Comparison of ENCODE assay signal across 21 cellular contexts in genomic region chr13:21465710-21466160, GRCh38. TPM values are rescaled to one million over a fixed set of nuclear protein-coding genes. Genes with fewer than 3 reads are reported as not detected.
DNase-seq lines count a peak whose midpoint lies in the region; ATAC-seq, FAIRE-seq and TF ChIP-seq lines count a peak whose summit lies in the region.
"Had no signal": no experiment of that assay in that cellular context is flagged by ENCODE, and none has a peak within 500 bp of the region (broad histone marks: within the 10 kb centered on the region; RNA-seq: fewer than 3 reads in every experiment).

No MANE protein-coding gene starts in this region.

- H3K27ac Mint-ChIP-seq in neural crest cell (ENCODE audit: unreplicated experiment), result peak overlapping the region; percentile 16
- H3K27ac Mint-ChIP-seq: activated CD4-positive, alpha-beta memory T cell treated with anti-CD3 and anti-CD28 coated beads, Interleukin-2, amount 10 ng/mL, durations not matched to agents 7 days and 5 days; activated T-helper 1 cell treated with anti-CD3 and anti-CD28 coated beads, Interleukin-12 subunit alpha, Interleukin-12 subunit beta, Interleukin-2, Interleukin-4 antibody, amounts not matched to agents 30 ng/mL and 10 ng/mL and 1 ng/mL, durations not matched to agents 14 hours and 24 hours and 36 hours; CD4-positive, alpha-beta T cell; IgD-negative memory B cell; stimulated activated effector memory CD8-positive, alpha-beta T cell treated with anti-CD3 and anti-CD28 coated beads, Interleukin-12 subunit alpha, Interleukin-12 subunit beta, amount 100 ng/mL, for 72 hours had no signal

- H3K79me1 ChIP-seq in H1 (ENCODE audit: low read depth, low read length), result no peaks in the 10 kb centered on the region

- peaks cover 6% of the 10 kb centered on the region for H3K4me1 Mint-ChIP-seq in neural crest cell
- H3K4me1 Mint-ChIP-seq: activated CD4-positive, alpha-beta memory T cell treated with anti-CD3 and anti-CD28 coated beads, Interleukin-2, amount 10 ng/mL, durations not matched to agents 7 days and 5 days; IgD-negative memory B cell; stimulated activated effector memory CD8-positive, alpha-beta T cell treated with anti-CD3 and anti-CD28 coated beads, Interleukin-12 subunit alpha, Interleukin-12 subunit beta, amount 100 ng/mL, for 72 hours had no signal

- H2AK5ac ChIP-seq in H1 (ENCODE audit: low read depth, low read length), result no peak overlapping the region

- no peak overlapping the region for H3K18ac ChIP-seq in H1 (ENCODE audit: extremely low read depth, low read length)

- H3K36me3 ChIP-seq in H1 (ENCODE audit: control insufficient read depth in 2 of 4, insufficient read depth in 4 of 4, low read length in 3 of 4), result no peaks in the 10 kb centered on the region
- H3K36me3 ChIP-seq in effector memory CD4-positive, alpha-beta T cell (ENCODE audit: control insufficient read depth, insufficient read depth, low read length), result no peaks in the 10 kb centered on the region
- H3K36me3 ChIP-seq: gastroesophageal sphincter had no signal

- peaks cover 8% of the 10 kb centered on the region for H3K9me3 Mint-ChIP-seq in neural crest cell
- H3K9me3 Mint-ChIP-seq: activated CD4-positive, alpha-beta memory T cell treated with anti-CD3 and anti-CD28 coated beads, Interleukin-2, amount 10 ng/mL, durations not matched to agents 7 days and 5 days; activated T-helper 1 cell treated with anti-CD3 and anti-CD28 coated beads, Interleukin-12 subunit alpha, Interleukin-12 subunit beta, Interleukin-2, Interleukin-4 antibody, amounts not matched to agents 30 ng/mL and 10 ng/mL and 1 ng/mL, durations not matched to agents 14 hours and 24 hours and 36 hours; CD4-positive, alpha-beta T cell had no signal

- no peaks in the 10 kb centered on the region for H3K79me2 ChIP-seq in H1 (ENCODE audit: control insufficient read depth in 1 of 2, insufficient read depth in 2 of 2, low read length in 2 of 2)

- peak overlapping the region; percentile 97 for H2AFZ ChIP-seq in H1 (ENCODE audit: low read length)

- H2BK12ac ChIP-seq in H1 (ENCODE audit: low read depth, low read length), result peak overlapping the region; percentile 20; the same call in 1 of the 2 replicates

- H3K23me2 ChIP-seq in H1 (ENCODE audit: low read depth, low read length), result no peaks in the 10 kb centered on the region

- no peaks in the 10 kb centered on the region for H3K9me3 ChIP-seq in H1 (ENCODE audit: insufficient read depth in 2 of 2, low read depth in 1 of 2, low read length in 1 of 2)
- no peaks in the 10 kb centered on the region for H3K9me3 ChIP-seq in effector memory CD4-positive, alpha-beta T cell (ENCODE audit: control insufficient read depth, low read length)

- FAIRE-seq in H1 (lab: Jason Lieb, UNC), result no peak
- FAIRE-seq: RCC 7860 had no signal

- no peak overlapping the region for H2BK120ac ChIP-seq in H1 (replicated peaks; ENCODE audit: low read depth, low read length)

- no peaks in the 10 kb centered on the region for H3K27me3 Mint-ChIP-seq in neural crest cell (ENCODE audit: low read depth)
- H3K27me3 Mint-ChIP-seq: CD4-positive, alpha-beta T cell had no signal

- H3K36me3 Mint-ChIP-seq in neural crest cell (ENCODE audit: low read depth), result peaks cover 3% of the 10 kb centered on the region
- H3K36me3 Mint-ChIP-seq: stimulated activated effector memory CD8-positive, alpha-beta T cell treated with anti-CD3 and anti-CD28 coated beads, Interleukin-12 subunit alpha, Interleukin-12 subunit beta, amount 100 ng/mL, for 72 hours had no signal

- H3K23ac ChIP-seq in H1 (ENCODE audit: insufficient read length), result no peak overlapping the region

- peak overlapping the region; percentile 4; the same call in 1 of the 2 replicates for H3K27ac ChIP-seq in H1 (ENCODE audit: low read depth, low read length)
- no peak overlapping the region for H3K27ac ChIP-seq in effector memory CD4-positive, alpha-beta T cell (ENCODE audit: insufficient read depth, low read length, poor library complexity, severe bottlenecking)
- H3K27ac ChIP-seq: gastroesophageal sphincter had no signal

- DNase-seq in COLO668 (lab: John Stamatoyannopoulos, UW; ENCODE audit: unreplicated experiment), result peak; percentile 53
- peak; percentile 32 for DNase-seq in NCI-H146 treated with DMSO at 0.1 percent for 48 hours (lab: John Stamatoyannopoulos, UW; ENCODE audit: unreplicated experiment)
- peak in 1 of 2 experiments; percentile 50 for DNase-seq in H1 (ENCODE audit: low read depth in 1 of 2, low spot score in 2 of 2)
- no peak for DNase-seq in neural crest cell (ENCODE audit: low read depth, low spot score)
- DNase-seq in HPDE6-E6E7 (ENCODE audit: extremely low spot score), result no peak
- DNase-seq in mesenteric fat pad (ENCODE audit: low spot score), result no peak
- no peak for DNase-seq in effector memory CD4-positive, alpha-beta T cell
- DNase-seq: ACHN; activated CD4-positive, alpha-beta memory T cell treated with anti-CD3 and anti-CD28 coated beads, Interleukin-2, amount 10 ng/mL, durations not matched to agents 7 days and 5 days; amniotic stem cell; CD4-positive, alpha-beta T cell; EL; H7; midbrain had no signal

- H4K91ac ChIP-seq in H1 (replicated peaks; ENCODE audit: insufficient read length, low read length), result no peak overlapping the region

- no peak overlapping the region; the same call in 1 of the 2 replicates for H2BK20ac ChIP-seq in H1 (ENCODE audit: low read length)

- no peak overlapping the region for H2BK5ac ChIP-seq in H1 (ENCODE audit: low read depth, low read length)

- TF ChIP-seq POLR2A in H1 (IDR thresholded peaks at IDR 0.05; ENCODE audit: control extremely low read depth in 1 of 2, low read depth in 2 of 2, low read length in 2 of 2), result peak in 1 of 2 experiments; percentile 31; a peak in 1 of 3 replicates

- H3K4me1 ChIP-seq in H1 (replicated peaks in 1 of 4; ENCODE audit: control insufficient read depth in 3 of 4, insufficient read depth in 4 of 4, low read length in 3 of 4), result peaks cover 0 to 12% (median 3%) of the 10 kb centered on the region in 4 experiments; a peak in 5 of 7 replicates
- no peaks in the 10 kb centered on the region for H3K4me1 ChIP-seq in effector memory CD4-positive, alpha-beta T cell (ENCODE audit: control insufficient read depth, insufficient read depth, low read length, poor library complexity, severe bottlenecking)
- H3K4me1 ChIP-seq: gastroesophageal sphincter had no signal

- TF ChIP-seq CTCF in H1 (IDR thresholded peaks at IDR 0.05; ENCODE audit: control extremely low read depth in 1 of 3, insufficient read depth in 1 of 3, low read depth in 1 of 3, low read length in 3 of 3) (no peak), neural crest cell (conservative IDR thresholded peaks at IDR 0.05) (no peak)

- WGBS in H1 (ENCODE audit: extremely low coverage in 1 of 2, insufficient coverage in 1 of 2, insufficient read length in 1 of 2, insufficient replicate concordance in 2 of 2, low coverage in 1 of 2, low lambda C conversion rate in 2 of 2, missing lambda C conversion rate in 1 of 2), 2 experiments, result 50% methylated on average over 9 of the region's 9 CpGs; no CpG with 5 or more reads in 1 of the 2 experiments

- POLR2A ChIA-PET in H1 (lab: Charles Lee; ENCODE audit: partially characterized antibody), result no interaction called here

- no peak overlapping the region for H3K4me3 ChIP-seq in H1 (ENCODE audit: extremely low read depth in 1 of 4, insufficient read depth in 2 of 4, low read depth in 3 of 4, low read length in 4 of 4)
- H3K4me3 ChIP-seq in effector memory CD4-positive, alpha-beta T cell (ENCODE audit: insufficient read depth, low read depth, low read length, poor library complexity, severe bottlenecking), result no peak overlapping the region
- H3K4me3 ChIP-seq: gastroesophageal sphincter, smooth muscle cell had no signal

- CTCF ChIA-PET in H1 (lab: Charles Lee; ENCODE audit: partially characterized antibody), result interaction anchor here (0.9 to 5.1 kb wide), 2 partner anchors 9 to 11 kb away, joined by 3 to 27 read pairs; no protein-coding TSS in a partner anchor

- ATAC-seq in GM21529 (IDR thresholded peaks at IDR 0.05; ENCODE audit: unreplicated experiment), result no peak
- ATAC-seq: gastroesophageal sphincter; stimulated activated effector memory CD8-positive, alpha-beta T cell treated with anti-CD3 and anti-CD28 coated beads, Interleukin-12 subunit alpha, Interleukin-12 subunit beta, amount 100 ng/mL, for 72 hours had no signal

- no peak overlapping the region; the same call in 1 of the 2 replicates for H4K8ac ChIP-seq in H1 (ENCODE audit: extremely low read depth, insufficient read depth, low read length)

- H4K20me1 ChIP-seq in H1 (replicated peaks in 1 of 2; ENCODE audit: control insufficient read depth in 1 of 2, insufficient read depth in 2 of 2, low read length in 2 of 2), result no peaks in the 10 kb centered on the region

- no peak overlapping the region for H3K56ac ChIP-seq in H1 (replicated peaks; ENCODE audit: insufficient read length, low read depth, low read length)

- no peak overlapping the region for H2BK15ac ChIP-seq in H1 (ENCODE audit: low read length)

- no peak overlapping the region for H3K14ac ChIP-seq in H1 (ENCODE audit: insufficient read length)

- no peak overlapping the region for H3K4me3 Mint-ChIP-seq in neural crest cell
- H3K4me3 Mint-ChIP-seq: activated CD4-positive, alpha-beta memory T cell treated with anti-CD3 and anti-CD28 coated beads, Interleukin-2, amount 10 ng/mL, durations not matched to agents 7 days and 5 days; activated T-helper 1 cell treated with anti-CD3 and anti-CD28 coated beads, Interleukin-12 subunit alpha, Interleukin-12 subunit beta, Interleukin-2, Interleukin-4 antibody, amounts not matched to agents 30 ng/mL and 10 ng/mL and 1 ng/mL, durations not matched to agents 14 hours and 24 hours and 36 hours; CD4-positive, alpha-beta T cell; IgD-negative memory B cell; stimulated activated effector memory CD8-positive, alpha-beta T cell treated with anti-CD3 and anti-CD28 coated beads, Interleukin-12 subunit alpha, Interleukin-12 subunit beta, amount 100 ng/mL, for 72 hours had no signal

- H3K4me2 ChIP-seq in H1 (ENCODE audit: insufficient read depth in 1 of 2, low read depth in 2 of 2, low read length in 2 of 2), result peak overlapping the region in 1 of 2 experiments; percentile 12; a peak in 2 of 4 replicates
- H3K4me2 ChIP-seq: smooth muscle cell had no signal

- no peak for TF ChIP-seq EP300 in H1 (IDR thresholded peaks at IDR 0.05; ENCODE audit: borderline replicate concordance in 1 of 2, low read depth in 2 of 2, low read length in 2 of 2)

- H3K9ac ChIP-seq in H1 (replicated peaks in 1 of 4; ENCODE audit: extremely low read depth in 1 of 4, low read depth in 3 of 4, low read length in 3 of 4), result no peak overlapping the region

- no peaks in the 10 kb centered on the region for H3K27me3 ChIP-seq in H1 (replicated peaks in 1 of 4; ENCODE audit: control insufficient read depth in 3 of 4, extremely low read depth in 1 of 4, insufficient read depth in 3 of 4, low read length in 3 of 4)
- H3K27me3 ChIP-seq in effector memory CD4-positive, alpha-beta T cell (replicated peaks; ENCODE audit: control insufficient read depth, insufficient read depth, low read length, poor library complexity, severe bottlenecking), result no peaks in the 10 kb centered on the region
- H3K27me3 ChIP-seq: gastroesophageal sphincter had no signal

- H3K4ac ChIP-seq in H1 (replicated peaks; ENCODE audit: insufficient read length, low read depth, low read length), result no peak overlapping the region

- no peak overlapping the region for H4K5ac ChIP-seq in H1 (ENCODE audit: insufficient read length, low read depth, low read length)

- TF ChIP-seq RAD21 in H1 (IDR thresholded peaks at IDR 0.05 in 1 of 2, conservative IDR thresholded peaks at IDR 0.05 in 1 of 2; ENCODE audit: low read depth in 2 of 2, low read length in 2 of 2), result no peak

RNA-seq across cellular contexts. Expression of gene ZDHHC20, which starts 6.6 kb away (rescaled TPM):
- 80.7 and 89.0 TPM in 2 replicates for total RNA-seq in H1 (2021; fragmentation: NEBNext Ultra II Directional; extraction: Animal tissue kit (Norgen Biotek cat#: 25700))
- polyA plus RNA-seq in H1 (2011; rRNA removed), result 16.4 and 18.4 TPM in 2 replicates
- 16.6 TPM for polyA plus RNA-seq in H1 (2011; cell fraction: cytosol; rRNA removed)
- polyA plus RNA-seq in H1 (2011; cell fraction: nucleus; rRNA removed), result 17.2 TPM
- polyA plus RNA-seq in H1 (2012, experiment 1 of 2), result 18.3 to 39.6 TPM (median 24.4 TPM) in 4 replicates
- 3.6 TPM for polyA plus RNA-seq in H1 (2012, experiment 2 of 2)
- 60.7 TPM for polyA plus RNA-seq in H1 (2013, experiment 1 of 2)
- polyA plus RNA-seq in H1 (2013, experiment 2 of 2), result 69.4 TPM
- polyA minus RNA-seq in H1 (2011; rRNA and poly(A)+ RNA removed), result 40.6 and 57.6 TPM in 2 replicates
- polyA minus RNA-seq in H1 (2011; cell fraction: cytosol; rRNA and poly(A)+ RNA removed), result 23.9 TPM
- polyA minus RNA-seq in H1 (2011; cell fraction: nucleus; rRNA and poly(A)+ RNA removed), result 49.7 TPM
- total RNA-seq in neural crest cell, result 65.2 and 65.7 TPM in 2 replicates
- 41.7 TPM for total RNA-seq in mesenteric fat pad

Comparison
In these comparisons a context has a peak if more than half of its experiments do, and no peak if none do; other contexts are left out.
1. DNase-seq: peak in COLO668 (single experiment) and NCI-H146 treated with DMSO at 0.1 percent for 48 hours (single experiment); none in neural crest cell (single experiment), HPDE6-E6E7 (single experiment), mesenteric fat pad (single experiment) and effector memory CD4-positive, alpha-beta T cell (0 of 3).